Comparison of ENCODE assay signal across 9 cellular contexts in the genomic region with DNA sequence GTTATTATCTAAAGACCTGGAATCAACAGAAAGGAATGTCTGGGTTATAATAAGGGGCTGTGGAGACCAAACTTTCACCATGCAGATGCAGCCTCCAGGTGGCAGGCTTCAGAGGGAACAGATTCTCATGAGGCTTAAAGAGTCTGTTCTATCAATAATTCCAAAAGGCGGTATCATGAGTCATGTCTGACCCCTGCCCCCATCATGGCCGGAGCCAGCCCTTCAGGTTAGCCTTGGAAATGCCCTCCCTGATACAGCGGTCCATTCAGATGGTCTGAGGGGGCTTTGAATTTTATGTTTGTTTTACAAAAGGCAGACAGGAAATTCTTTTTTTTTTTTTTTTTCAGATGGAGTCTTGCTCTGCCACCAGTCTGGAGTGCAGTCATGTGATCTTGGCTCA. TPM values are rescaled to one million over a fixed set of nuclear protein-coding genes. Genes with fewer than 3 reads are reported as not detected.
DNase-seq lines count a peak whose midpoint lies in the region; ATAC-seq, FAIRE-seq and TF ChIP-seq lines count a peak whose summit lies in the region.
"Had no signal": no experiment of that assay in that cellular context is flagged by ENCODE, and none has a peak within 500 bp of the region (broad histone marks: within the 10 kb centered on the region; RNA-seq: fewer than 3 reads in every experiment).

No MANE protein-coding gene starts in this region.

- no peak overlapping the region for H3K4me3 ChIP-seq in sigmoid colon

- H3K27me3 ChIP-seq in sigmoid colon = no peaks in the 10 kb centered on the region

- ATAC-seq in HG03442 (IDR thresholded peaks at IDR 0.05; ENCODE audit: unreplicated experiment) = no peak

- no peaks in the 10 kb centered on the region for H3K27me3 Mint-ChIP-seq in activated CD4-positive, alpha-beta memory T cell treated with anti-CD3 and anti-CD28 coated beads for 36 hours

- H3K27ac ChIP-seq in sigmoid colon = no peak overlapping the region

- no peak overlapping the region for H3K4me3 Mint-ChIP-seq in activated CD4-positive, alpha-beta memory T cell treated with anti-CD3 and anti-CD28 coated beads for 36 hours

- 3 to 10% methylated on average over 3 of the region's 3 CpGs for WGBS in sigmoid colon, 2 donors

- DNase-seq in ACHN (peak; percentile 86), NCI-H1417 treated with DMSO at 0.1 percent for 48 hours (lab: John Stamatoyannopoulos, UW) (peak; percentile 12), foreskin melanocyte (peak; percentile 51), sigmoid colon (no peak), GM19239 (ENCODE audit: insufficient read length, low spot score) (no peak)
- DNase-seq in activated CD4-positive, alpha-beta memory T cell treated with anti-CD3 and anti-CD28 coated beads for 36 hours = peak; percentile 43

- in situ Hi-C loops in ACHN (cut with HindIII; ENCODE audit: low pct_ligation_motif_present, low pct_unique_long_range_greater_than_20kb, low sequenced_read_pairs) = no loop called here

- H3K36me3 Mint-ChIP-seq in activated CD4-positive, alpha-beta memory T cell treated with anti-CD3 and anti-CD28 coated beads for 36 hours = peaks cover 2% of the 10 kb centered on the region

- TF ChIP-seq EP300 in sigmoid colon (IDR thresholded peaks at IDR 0.05) = no peak

- H3K9me3 Mint-ChIP-seq in activated CD4-positive, alpha-beta memory T cell treated with anti-CD3 and anti-CD28 coated beads for 36 hours = no peaks in the 10 kb centered on the region

- CTCF ChIA-PET in activated CD4-positive, alpha-beta memory T cell treated with anti-CD3 and anti-CD28 coated beads for 36 hours (lab: Charles Lee) = no interaction called here

- TF ChIP-seq CTCF in GM12872 (IDR thresholded peaks at IDR 0.05; ENCODE audit: insufficient read depth, low read depth, low read length) (peak; percentile 51; the same call in 2 of the 3 replicates), sigmoid colon (IDR thresholded peaks at IDR 0.05) (peak in 3 of 4 experiments; percentile 22 to 41 (median 41))

- H3K36me3 ChIP-seq in sigmoid colon = peaks cover 0 to 9% (median 0%) of the 10 kb centered on the region in 4 donors

- intact Hi-C loops in activated CD4-positive, alpha-beta memory T cell treated with anti-CD3 and anti-CD28 coated beads for 36 hours (cut with micrococcal nuclease) = loop anchor here (2.0 kb wide), 1 partner anchor 119 kb away; no protein-coding TSS in a partner anchor
- intact Hi-C loops in sigmoid colon (cut with DNase I) = loop anchor here (5.0 kb wide), 1 partner anchor 117 kb away; no protein-coding TSS in a partner anchor

- no peak for FAIRE-seq in GM19239 (lab: Jason Lieb, UNC)
- FAIRE-seq: endometrium had no signal

- no peaks in the 10 kb centered on the region for H3K4me1 Mint-ChIP-seq in activated CD4-positive, alpha-beta memory T cell treated with anti-CD3 and anti-CD28 coated beads for 36 hours (ENCODE audit: low read depth)

- POLR2A ChIA-PET in activated CD4-positive, alpha-beta memory T cell treated with anti-CD3 and anti-CD28 coated beads for 36 hours (lab: Charles Lee) = no interaction called here

- H3K27ac Mint-ChIP-seq in activated CD4-positive, alpha-beta memory T cell treated with anti-CD3 and anti-CD28 coated beads for 36 hours = no peak overlapping the region

- no peaks in the 10 kb centered on the region for H3K9me3 ChIP-seq in sigmoid colon

- no peak for TF ChIP-seq POLR2A in sigmoid colon (IDR thresholded peaks at IDR 0.05)

- H3K4me1 ChIP-seq in sigmoid colon = no peaks in the 10 kb centered on the region

RNA-seq across cellular contexts. Expression of a gene that starts 21.7 kb away (rescaled TPM):
- total RNA-seq in activated CD4-positive, alpha-beta memory T cell treated with anti-CD3 and anti-CD28 coated beads for 36 hours = 10 to 100 TPM; 45.9 to 46.8 TPM
- 10 to 100 TPM; 77.3 to 91.0 (median 87.5) TPM for total RNA-seq in sigmoid colon
- 100 to 1,000 TPM in 1 of 3 donors, 10 to 100 TPM in 2; 20.4 to 125 (median 62.7) TPM for polyA plus RNA-seq in sigmoid colon

Comparison
In these comparisons a context has a peak if more than half of its experiments do, and no peak if none do; other contexts are left out.
1. DNase-seq: peak in ACHN (single experiment), NCI-H1417 treated with DMSO at 0.1 percent for 48 hours (single experiment), activated CD4-positive, alpha-beta memory T cell treated with anti-CD3 and anti-CD28 coated beads for 36 hours (single experiment) and foreskin melanocyte (single experiment); none in sigmoid colon (single experiment) and GM19239 (single experiment).